Comparison of ENCODE assay signal across 8 cellular contexts in the genomic region with DNA sequence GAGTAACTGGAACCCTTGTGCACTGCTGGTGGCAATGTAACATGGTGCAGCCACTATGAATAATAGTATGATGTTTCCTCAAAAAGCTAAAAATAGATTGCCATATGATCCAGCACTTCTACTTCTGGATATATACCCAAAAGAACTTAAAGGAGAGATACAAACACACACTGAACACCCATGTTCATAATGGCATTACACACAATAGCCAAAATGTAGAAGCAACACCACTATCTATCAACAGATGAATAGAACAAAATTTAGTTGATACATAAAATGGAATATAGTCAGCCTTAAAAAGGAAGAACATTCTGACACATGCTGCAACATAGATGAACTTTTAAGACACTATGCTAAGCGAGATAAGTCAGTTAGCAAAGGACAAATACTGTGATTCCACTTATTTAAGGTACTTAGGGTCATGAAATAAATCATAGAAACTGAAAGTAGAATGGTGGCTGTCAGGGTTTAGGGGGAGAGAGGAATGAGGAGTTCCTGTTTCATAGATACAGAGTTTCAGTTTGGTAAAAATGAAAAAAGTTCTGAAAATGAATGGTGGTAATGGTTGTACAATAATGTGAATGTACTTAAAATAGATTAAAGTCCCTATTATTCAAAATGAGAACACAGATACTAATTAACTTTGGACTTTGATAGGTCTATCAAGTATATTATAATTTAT.
DNase-seq lines count a peak whose midpoint lies in the region; ATAC-seq and TF ChIP-seq lines count a peak whose summit lies in the region.

No MANE protein-coding gene starts in this region.

- in situ Hi-C loops in GM13976 (cut with MboI; ENCODE audit: low sequenced_read_pairs, unreplicated experiment): no loop called here

- DNase-seq in GM13976 (ENCODE audit: low spot score) (peak; percentile 49), DMS153 treated with DMSO at 0.1 percent for 48 hours (lab: John Stamatoyannopoulos, UW; ENCODE audit: unreplicated experiment) (no peak), NCI-H446 (lab: John Stamatoyannopoulos, UW) (no peak)
- no peak for DNase-seq in activated effector memory CD4-positive, alpha-beta T cell treated with Interleukin-2 at 50 U/mL for 16 hours
- no peak for DNase-seq in activated CD4-positive, CD25-positive, alpha-beta regulatory T cell (lab: John Stamatoyannopoulos, UW)

- peak overlapping the region; percentile 66 for H3K27ac Mint-ChIP-seq in dendritic cell treated with granulocyte-macrophage colony-stimulating factor and Interleukin-4, amounts not matched to agents 40 ng/mL and 50 ng/mL, for 4 days

- H3K27me3 Mint-ChIP-seq in dendritic cell treated with granulocyte-macrophage colony-stimulating factor and Interleukin-4, amounts not matched to agents 40 ng/mL and 50 ng/mL, for 4 days: no peaks in the 10 kb centered on the region

- no peak for TF ChIP-seq CTCF in GM13976 (IDR thresholded peaks at IDR 0.05; ENCODE audit: borderline replicate concordance, control extremely low read depth, extremely low read depth, insufficient read depth, missing control alignments)

- H3K4me3 Mint-ChIP-seq in dendritic cell treated with granulocyte-macrophage colony-stimulating factor and Interleukin-4, amounts not matched to agents 40 ng/mL and 50 ng/mL, for 4 days: peak overlapping the region; percentile 53

- peaks cover 30% of the 10 kb centered on the region for H3K4me1 Mint-ChIP-seq in dendritic cell treated with granulocyte-macrophage colony-stimulating factor and Interleukin-4, amounts not matched to agents 40 ng/mL and 50 ng/mL, for 4 days (ENCODE audit: low read depth)

- ATAC-seq in GM21381 (IDR thresholded peaks at IDR 0.05; ENCODE audit: unreplicated experiment) (peak; percentile 94), HG03457 (IDR thresholded peaks at IDR 0.05; ENCODE audit: unreplicated experiment) (peak; percentile 92)

- intact Hi-C loops in dendritic cell treated with granulocyte-macrophage colony-stimulating factor and Interleukin-4, amounts not matched to agents 40 ng/mL and 50 ng/mL, for 4 days (cut with micrococcal nuclease): loop anchor here (5.0 kb wide), 1 partner anchor 643 kb away; no protein-coding TSS in a partner anchor

- H3K36me3 Mint-ChIP-seq in dendritic cell treated with granulocyte-macrophage colony-stimulating factor and Interleukin-4, amounts not matched to agents 40 ng/mL and 50 ng/mL, for 4 days (ENCODE audit: low read depth): peaks cover 7% of the 10 kb centered on the region

- H3K9me3 Mint-ChIP-seq in dendritic cell treated with granulocyte-macrophage colony-stimulating factor and Interleukin-4, amounts not matched to agents 40 ng/mL and 50 ng/mL, for 4 days: peaks cover 6% of the 10 kb centered on the region
